In the genomic region with DNA sequence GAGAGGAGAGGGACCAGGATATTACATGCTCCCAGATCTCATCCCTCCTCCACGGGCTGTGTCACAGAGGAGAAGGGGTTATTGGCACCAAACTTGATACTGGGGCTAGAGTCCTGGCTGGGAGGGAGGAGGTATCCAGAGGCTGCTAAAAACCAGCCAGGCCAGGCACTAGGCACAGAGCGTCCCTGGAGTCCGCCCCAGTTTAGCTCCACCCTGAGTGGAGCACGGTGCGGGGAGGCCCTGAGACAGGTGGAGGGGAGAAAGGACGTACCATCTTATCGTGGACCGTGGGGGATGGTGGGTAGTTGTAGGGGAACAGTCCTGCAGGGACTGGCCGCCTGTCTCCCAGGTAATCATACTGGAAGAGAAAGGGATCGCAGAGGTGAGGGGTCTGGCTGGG, we compare ENCODE assay signal across 2 cellular contexts.
TF ChIP-seq lines count a peak whose summit lies in the region.

No MANE protein-coding gene starts in this region.

TF ChIP-seq in liver, 16 proteins besides CTCF, POLR2A, EP300 and RAD21:
- TF ChIP-seq RXRA (IDR thresholded peaks at IDR 0.05) (peak in 1 of 2 donors; percentile 29), HNF4A (conservative IDR thresholded peaks at IDR 0.05) (peak; percentile 30 to 52)
- TF ChIP-seq, protein P1, sequence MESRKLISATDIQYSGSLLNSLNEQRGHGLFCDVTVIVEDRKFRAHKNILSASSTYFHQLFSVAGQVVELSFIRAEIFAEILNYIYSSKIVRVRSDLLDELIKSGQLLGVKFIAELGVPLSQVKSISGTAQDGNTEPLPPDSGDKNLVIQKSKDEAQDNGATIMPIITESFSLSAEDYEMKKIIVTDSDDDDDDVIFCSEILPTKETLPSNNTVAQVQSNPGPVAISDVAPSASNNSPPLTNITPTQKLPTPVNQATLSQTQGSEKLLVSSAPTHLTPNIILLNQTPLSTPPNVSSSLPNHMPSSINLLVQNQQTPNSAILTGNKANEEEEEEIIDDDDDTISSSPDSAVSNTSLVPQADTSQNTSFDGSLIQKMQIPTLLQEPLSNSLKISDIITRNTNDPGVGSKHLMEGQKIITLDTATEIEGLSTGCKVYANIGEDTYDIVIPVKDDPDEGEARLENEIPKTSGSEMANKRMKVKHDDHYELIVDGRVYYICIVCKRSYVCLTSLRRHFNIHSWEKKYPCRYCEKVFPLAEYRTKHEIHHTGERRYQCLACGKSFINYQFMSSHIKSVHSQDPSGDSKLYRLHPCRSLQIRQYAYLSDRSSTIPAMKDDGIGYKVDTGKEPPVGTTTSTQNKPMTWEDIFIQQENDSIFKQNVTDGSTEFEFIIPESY (IDR thresholded peaks at IDR 0.05): no peak

TF ChIP-seq in HepG2, 621 proteins besides CTCF, POLR2A, EP300 and RAD21:
- TF ChIP-seq ETV6 (CRISPR knock-in tag; conservative IDR thresholded peaks at IDR 0.05) (no peak), ZFAT (CRISPR knock-in tag; conservative IDR thresholded peaks at IDR 0.05) (no peak), KAT7 (CRISPR knock-in tag; IDR thresholded peaks at IDR 0.05; ENCODE audit: borderline replicate concordance) (no peak), ARHGAP35 (CRISPR knock-in tag; IDR thresholded peaks at IDR 0.05; ENCODE audit: borderline replicate concordance) (no peak), MBNL3 (CRISPR knock-in tag; conservative IDR thresholded peaks at IDR 0.05) (no peak), CBX5 (CRISPR knock-in tag; IDR thresholded peaks at IDR 0.05; ENCODE audit: borderline replicate concordance) (no peak)
- TF ChIP-seq, protein P2, sequence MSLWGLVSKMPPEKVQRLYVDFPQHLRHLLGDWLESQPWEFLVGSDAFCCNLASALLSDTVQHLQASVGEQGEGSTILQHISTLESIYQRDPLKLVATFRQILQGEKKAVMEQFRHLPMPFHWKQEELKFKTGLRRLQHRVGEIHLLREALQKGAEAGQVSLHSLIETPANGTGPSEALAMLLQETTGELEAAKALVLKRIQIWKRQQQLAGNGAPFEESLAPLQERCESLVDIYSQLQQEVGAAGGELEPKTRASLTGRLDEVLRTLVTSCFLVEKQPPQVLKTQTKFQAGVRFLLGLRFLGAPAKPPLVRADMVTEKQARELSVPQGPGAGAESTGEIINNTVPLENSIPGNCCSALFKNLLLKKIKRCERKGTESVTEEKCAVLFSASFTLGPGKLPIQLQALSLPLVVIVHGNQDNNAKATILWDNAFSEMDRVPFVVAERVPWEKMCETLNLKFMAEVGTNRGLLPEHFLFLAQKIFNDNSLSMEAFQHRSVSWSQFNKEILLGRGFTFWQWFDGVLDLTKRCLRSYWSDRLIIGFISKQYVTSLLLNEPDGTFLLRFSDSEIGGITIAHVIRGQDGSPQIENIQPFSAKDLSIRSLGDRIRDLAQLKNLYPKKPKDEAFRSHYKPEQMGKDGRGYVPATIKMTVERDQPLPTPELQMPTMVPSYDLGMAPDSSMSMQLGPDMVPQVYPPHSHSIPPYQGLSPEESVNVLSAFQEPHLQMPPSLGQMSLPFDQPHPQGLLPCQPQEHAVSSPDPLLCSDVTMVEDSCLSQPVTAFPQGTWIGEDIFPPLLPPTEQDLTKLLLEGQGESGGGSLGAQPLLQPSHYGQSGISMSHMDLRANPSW (CRISPR knock-in tag; IDR thresholded peaks at IDR 0.05; ENCODE audit: borderline replicate concordance): no peak
TF ChIP-seq in HepG2: peak in this region for 0.
